ENCODE assay signal across 22 cellular contexts in the genomic region with DNA sequence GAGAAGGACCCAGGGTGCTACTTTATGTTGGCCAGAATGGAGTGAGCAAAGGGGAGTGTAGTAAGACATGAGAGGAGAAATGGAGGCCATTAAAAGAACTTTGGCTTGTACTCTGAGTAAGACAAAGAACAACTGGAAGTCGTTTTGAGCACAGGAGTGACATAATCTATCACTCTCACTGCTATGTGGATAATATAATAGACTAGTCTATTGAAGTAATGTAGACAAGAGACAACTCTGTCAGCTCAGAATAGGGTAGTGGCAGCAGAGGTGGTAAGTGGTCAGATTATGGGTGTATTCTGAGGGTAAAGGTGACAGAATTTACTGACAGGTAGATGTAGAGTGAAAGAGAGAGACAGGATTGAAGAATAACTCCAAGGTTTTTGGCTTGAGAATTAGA. TPM values are rescaled to one million over a fixed set of nuclear protein-coding genes. Genes with fewer than 3 reads are reported as not detected.
DNase-seq lines count a peak whose midpoint lies in the region; ATAC-seq, FAIRE-seq and TF ChIP-seq lines count a peak whose summit lies in the region.
"Had no signal": no experiment of that assay in that cellular context is flagged by ENCODE, and none has a peak within 500 bp of the region (broad histone marks: within the 10 kb centered on the region; RNA-seq: fewer than 3 reads in every experiment).

No MANE protein-coding gene starts in this region.

- peaks cover 3 to 14% (median 9%) of the 10 kb centered on the region in 4 donors for H3K4me1 Mint-ChIP-seq in CD4-positive, alpha-beta memory T cell
- H3K4me1 Mint-ChIP-seq in naive thymus-derived CD8-positive, alpha-beta T cell = peaks cover 0 to 2% (median 0%) of the 10 kb centered on the region in 4 donors

- no peaks in the 10 kb centered on the region for H3K27me3 ChIP-seq in CD4-positive, alpha-beta memory T cell (ENCODE audit: insufficient read depth, low read length)
- H3K27me3 ChIP-seq in RWPE2 (ENCODE audit: insufficient read depth, poor library complexity, severe bottlenecking) (no peaks in the 10 kb centered on the region), upper lobe of right lung (no peaks in the 10 kb centered on the region)
- H3K27me3 ChIP-seq: BLaER1, Peyer's patch, SJCRH30 had no signal

- H3K36me3 Mint-ChIP-seq in CD4-positive, alpha-beta memory T cell = no peaks in the 10 kb centered on the region
- no peaks in the 10 kb centered on the region for H3K36me3 Mint-ChIP-seq in naive thymus-derived CD8-positive, alpha-beta T cell
- H3K36me3 Mint-ChIP-seq: CD8-positive, alpha-beta T cell had no signal

- peak overlapping the region in 1 of 8 donors; percentile 11 for H3K4me3 Mint-ChIP-seq in CD4-positive, alpha-beta memory T cell
- H3K4me3 Mint-ChIP-seq in naive thymus-derived CD8-positive, alpha-beta T cell = no peak overlapping the region
- H3K4me3 Mint-ChIP-seq: CD8-positive, alpha-beta T cell had no signal

- peak; percentile 27 for FAIRE-seq in GM12892 (lab: Jason Lieb, UNC)
- FAIRE-seq: G401.6 had no signal

- H3K4me1 ChIP-seq in CD4-positive, alpha-beta memory T cell (ENCODE audit: insufficient read depth, low read length) = peaks cover 10% of the 10 kb centered on the region
- peaks cover 16% of the 10 kb centered on the region for H3K4me1 ChIP-seq in RWPE2 (ENCODE audit: insufficient read depth, poor library complexity, severe bottlenecking)
- H3K4me1 ChIP-seq in upper lobe of right lung = no peaks in the 10 kb centered on the region
- H3K4me1 ChIP-seq: Peyer's patch had no signal

- no peak overlapping the region for H3K27ac ChIP-seq in CD4-positive, alpha-beta memory T cell (ENCODE audit: low read depth, low read length)
- H3K27ac ChIP-seq in RWPE2 (ENCODE audit: poor library complexity, severe bottlenecking) = no peak overlapping the region
- H3K27ac ChIP-seq in upper lobe of right lung = no peak overlapping the region
- H3K27ac ChIP-seq: BLaER1, KMS-11, Peyer's patch, SJCRH30 had no signal

- no peak for TF ChIP-seq POLR2A in GM12892 (IDR thresholded peaks at IDR 0.05; ENCODE audit: low read depth, low read length)

- POLR2A ChIA-PET in CD4-positive, alpha-beta memory T cell (lab: Charles Lee; ENCODE audit: partially characterized antibody) = no interaction called here
- POLR2A ChIA-PET in naive thymus-derived CD8-positive, alpha-beta T cell (lab: Charles Lee) = interaction anchor here (0.7 kb wide), 1 partner anchor 9 kb away, joined by 4 read pairs; no protein-coding TSS in a partner anchor

- H3K27me3 Mint-ChIP-seq in CD4-positive, alpha-beta memory T cell = no peaks in the 10 kb centered on the region
- peaks cover 0 to 4% (median 0%) of the 10 kb centered on the region in 5 donors for H3K27me3 Mint-ChIP-seq in naive thymus-derived CD8-positive, alpha-beta T cell

- 0 out of 3 replicates have a peak, but pooled peaks have one; percentile 12 for ATAC-seq in RWPE2 (ENCODE audit: low read depth)
- peak; percentile 70 for ATAC-seq in left colon
- ATAC-seq in GM18861 (IDR thresholded peaks at IDR 0.05; ENCODE audit: unreplicated experiment) = no peak
- no peak for ATAC-seq in upper lobe of right lung
- ATAC-seq in naive thymus-derived CD8-positive, alpha-beta T cell = no peak
- ATAC-seq: CD8-positive, alpha-beta T cell had no signal

- H3K9me3 ChIP-seq in CD4-positive, alpha-beta memory T cell (ENCODE audit: control insufficient read depth in 1 of 2, low read length in 2 of 2) = no peaks in the 10 kb centered on the region
- H3K9me3 ChIP-seq in RWPE2 (ENCODE audit: severe bottlenecking) = no peaks in the 10 kb centered on the region
- H3K9me3 ChIP-seq in upper lobe of right lung = no peaks in the 10 kb centered on the region
- H3K9me3 ChIP-seq: BLaER1, Peyer's patch, SJCRH30 had no signal

- no peak overlapping the region for H3K4me3 ChIP-seq in CD4-positive, alpha-beta memory T cell (ENCODE audit: low read length in 2 of 2)
- H3K4me3 ChIP-seq in RWPE2 (ENCODE audit: severe bottlenecking) (no peak overlapping the region), upper lobe of right lung (no peak overlapping the region)
- H3K4me3 ChIP-seq: BLaER1, Peyer's patch, SJCRH30 had no signal

- DNase-seq in CD4-positive, alpha-beta memory T cell = no peak
- DNase-seq in GM12892 (ENCODE audit: insufficient read length) (no peak), RWPE2 (ENCODE audit: low spot score) (no peak), left colon (no peak), D341Med (ENCODE audit: low spot score) (no peak), upper lobe of right lung (no peak)
- no peak for DNase-seq in naive thymus-derived CD8-positive, alpha-beta T cell
- DNase-seq: ACHN; CD8-positive, alpha-beta T cell; MV-4-11; NCI-H1105 treated with DMSO at 0.1 percent for 48 hours; NCI-H2029 treated with DMSO at 0.1 percent for 48 hours; NCI-H226; NCI-H510A treated with DMSO at 0.1 percent for 48 hours; NCI-H748 treated with DMSO at 0.1 percent for 48 hours; NK-92 treated with Interleukin-12 subunit alpha and Interleukin-12 subunit beta, amount 100 ng/mL, for 24 hours; Peyer's patch; SJCRH30 had no signal

- no peak for TF ChIP-seq CTCF in RWPE2 (IDR thresholded peaks at IDR 0.05; ENCODE audit: poor library complexity, severe bottlenecking)
- no peak for TF ChIP-seq CTCF in upper lobe of right lung (IDR thresholded peaks at IDR 0.05)

- H3K36me3 ChIP-seq in CD4-positive, alpha-beta memory T cell (ENCODE audit: insufficient read depth, low read length) = no peaks in the 10 kb centered on the region
- H3K36me3 ChIP-seq in RWPE2 (ENCODE audit: low read depth) = peaks cover 29% of the 10 kb centered on the region
- no peaks in the 10 kb centered on the region for H3K36me3 ChIP-seq in upper lobe of right lung
- H3K36me3 ChIP-seq: Peyer's patch had no signal

- H3K27ac Mint-ChIP-seq in CD4-positive, alpha-beta memory T cell = peak overlapping the region in 4 of 7 donors; percentile 5 to 37 (median 21)
- H3K27ac Mint-ChIP-seq in naive thymus-derived CD8-positive, alpha-beta T cell = no peak overlapping the region
- H3K27ac Mint-ChIP-seq: CD8-positive, alpha-beta T cell had no signal

- no peaks in the 10 kb centered on the region for H3K9me3 Mint-ChIP-seq in CD4-positive, alpha-beta memory T cell
- no peaks in the 10 kb centered on the region for H3K9me3 Mint-ChIP-seq in naive thymus-derived CD8-positive, alpha-beta T cell
- H3K9me3 Mint-ChIP-seq: CD8-positive, alpha-beta T cell had no signal

- CTCF ChIA-PET in CD4-positive, alpha-beta memory T cell (lab: Charles Lee; ENCODE audit: partially characterized antibody) = no interaction called here

- intact Hi-C loops in CD4-positive, alpha-beta memory T cell (cut with micrococcal nuclease) = no loop called here
- intact Hi-C loops in left colon (cut with DNase I, micrococcal nuclease) = loop anchor here in 1 of 2 donors (10.0 kb wide), 2 partner anchors 55 to 395 kb away; partner anchors contain the start of gene BDNF
- intact Hi-C loops in upper lobe of right lung (cut with DNase I) = no loop called here

RNA-seq across cellular contexts. Expression of gene KIF18A, which starts 8.2 kb away (rescaled TPM):
- total RNA-seq in CD4-positive, alpha-beta memory T cell = 1 to 10 TPM in 1 of 2 experiments, under 1 TPM in 1; 0.81 to 1.1 TPM
- polyA plus RNA-seq in CD4-positive, alpha-beta memory T cell = 1 to 10 TPM in 1 of 2 donors, under 1 TPM in 1; 0.50 to 1.7 TPM
- 7.5 TPM for polyA plus RNA-seq in GM12892 (2012; ENCODE audit: missing spikeins)
- total RNA-seq in left colon (1 to 10 TPM; 1.9 to 2.8 TPM), upper lobe of right lung (1.6 TPM)
- total RNA-seq in naive thymus-derived CD8-positive, alpha-beta T cell = under 1 TPM; 0.39 to 0.52 TPM
- polyA plus RNA-seq in naive thymus-derived CD8-positive, alpha-beta T cell = 1 to 10 TPM in 1 of 3 donors, under 1 TPM in 2; 0.20 to 1.2 (median 0.41) TPM

RNA-seq across cellular contexts. Expression of gene METTL15, which starts 8.5 kb away (rescaled TPM):
- 10 to 100 TPM; 11.8 to 14.0 TPM for total RNA-seq in CD4-positive, alpha-beta memory T cell
- polyA plus RNA-seq in CD4-positive, alpha-beta memory T cell = 1 to 10 TPM; 6.6 to 7.3 TPM
- 11.6 TPM for polyA plus RNA-seq in GM12892 (2012; ENCODE audit: missing spikeins)
- total RNA-seq in left colon (10 to 100 TPM; 15.7 to 18.9 TPM), upper lobe of right lung (13.5 TPM)
- total RNA-seq in naive thymus-derived CD8-positive, alpha-beta T cell = 10 to 100 TPM; 13.9 to 14.0 TPM
- 1 to 10 TPM; 4.4 to 7.1 (median 6.8) TPM for polyA plus RNA-seq in naive thymus-derived CD8-positive, alpha-beta T cell

Comparison
In these comparisons a context has a peak if more than half of its experiments do, and no peak if none do; other contexts are left out.
1. H3K27ac Mint-ChIP-seq: peak in CD4-positive, alpha-beta memory T cell (4 of 7); none in naive thymus-derived CD8-positive, alpha-beta T cell (0 of 10).
2. ATAC-seq: peak in RWPE2 (single experiment) and left colon (single experiment); none in GM18861 (single experiment), upper lobe of right lung (single experiment) and naive thymus-derived CD8-positive, alpha-beta T cell (0 of 2).